ENCODE assay signal across 17 cellular contexts in genomic region chr19:37994823-37995130, GRCh38.
DNase-seq lines count a peak whose midpoint lies in the region; ATAC-seq and TF ChIP-seq lines count a peak whose summit lies in the region.
"Had no signal": no experiment of that assay in that cellular context is flagged by ENCODE, and none has a peak within 500 bp of the region (broad histone marks: within the 10 kb centered on the region; RNA-seq: fewer than 3 reads in every experiment).

No MANE protein-coding gene starts in this region.

- no peak overlapping the region for H2AFZ ChIP-seq in mesenchymal stem cell (ENCODE audit: low read depth, low read length)
- H2AFZ ChIP-seq: GM23248 had no signal

- peaks cover 49% of the 10 kb centered on the region for H3K4me1 Mint-ChIP-seq in HFFc6 (ENCODE audit: low read depth)
- peaks cover 59% of the 10 kb centered on the region for H3K4me1 Mint-ChIP-seq in stimulated activated memory B cell treated with anti-CD40 and anti-IgM and Interleukin-4, amounts not matched to agents 10 μg/mL and 1 μg/mL and 100 μg/mL, for 72 hours

- H3K4me2 ChIP-seq in mesenchymal stem cell (ENCODE audit: low read length, poor library complexity, severe bottlenecking) = no peak overlapping the region
- H3K4me2 ChIP-seq: A549 had no signal

- H3K9ac ChIP-seq in mesenchymal stem cell (ENCODE audit: low read length) = no peak overlapping the region
- H3K9ac ChIP-seq: GM23248 had no signal

- no peak overlapping the region for H2BK15ac ChIP-seq in mesenchymal stem cell (ENCODE audit: low read depth, poor library complexity, severe bottlenecking)

- peaks cover 49% of the 10 kb centered on the region for H3K4me1 ChIP-seq in RWPE2 (ENCODE audit: insufficient read depth, poor library complexity, severe bottlenecking)
- H3K4me1 ChIP-seq in mesenchymal stem cell (ENCODE audit: control insufficient read depth, insufficient read depth, low read depth, low read length) = peaks cover 40% of the 10 kb centered on the region

- H3K36me3 Mint-ChIP-seq in HFFc6 (ENCODE audit: low read depth) = peaks cover 16% of the 10 kb centered on the region
- peaks cover 30% of the 10 kb centered on the region for H3K36me3 Mint-ChIP-seq in stimulated activated memory B cell treated with anti-CD40 and anti-IgM and Interleukin-4, amounts not matched to agents 10 μg/mL and 1 μg/mL and 100 μg/mL, for 72 hours

- H2BK5ac ChIP-seq in mesenchymal stem cell (ENCODE audit: low read depth, low read length, poor library complexity, severe bottlenecking) = no peak overlapping the region

- H3K14ac ChIP-seq in mesenchymal stem cell (ENCODE audit: low read length in 2 of 2) = no peak overlapping the region

- peak overlapping the region; percentile 38 for H2AK5ac ChIP-seq in mesenchymal stem cell (ENCODE audit: low read length, severe bottlenecking)

- ATAC-seq in RWPE2 (ENCODE audit: low read depth) = no peak
- ATAC-seq in stimulated activated memory B cell treated with anti-CD40 and anti-IgM and Interleukin-4, amounts not matched to agents 10 μg/mL and 1 μg/mL and 100 μg/mL, for 72 hours = no peak
- ATAC-seq in HG02870 (IDR thresholded peaks at IDR 0.05; ENCODE audit: unreplicated experiment) = no peak
- no peak for ATAC-seq in GM19455 (IDR thresholded peaks at IDR 0.05; ENCODE audit: unreplicated experiment)
- ATAC-seq: A549; CD8-positive, alpha-beta T cell; K562 had no signal

- no peak overlapping the region for H3K23ac ChIP-seq in mesenchymal stem cell (ENCODE audit: low read length in 2 of 2)

- H3K27me3 ChIP-seq in RWPE2 (ENCODE audit: insufficient read depth, poor library complexity, severe bottlenecking) (no peaks in the 10 kb centered on the region), mesenchymal stem cell (ENCODE audit: control insufficient read depth in 1 of 2, insufficient read depth in 1 of 2, low read length in 2 of 2) (no peaks in the 10 kb centered on the region)

- no peak overlapping the region for H3K4ac ChIP-seq in mesenchymal stem cell (ENCODE audit: low read depth in 1 of 2, low read length in 2 of 2)

- no peak overlapping the region for H4K91ac ChIP-seq in mesenchymal stem cell (ENCODE audit: low read length)

- H3K9me3 ChIP-seq in RWPE2 (ENCODE audit: severe bottlenecking) = no peaks in the 10 kb centered on the region
- no peaks in the 10 kb centered on the region for H3K9me3 ChIP-seq in mesenchymal stem cell (ENCODE audit: control insufficient read depth, low read length)
- H3K9me3 ChIP-seq: A549 had no signal

- peaks cover 7% of the 10 kb centered on the region for H3K27me3 Mint-ChIP-seq in HFFc6 (ENCODE audit: insufficient read depth)
- no peaks in the 10 kb centered on the region for H3K27me3 Mint-ChIP-seq in stimulated activated memory B cell treated with anti-CD40 and anti-IgM and Interleukin-4, amounts not matched to agents 10 μg/mL and 1 μg/mL and 100 μg/mL, for 72 hours

- WGBS in mesenchymal stem cell = 93% methylated on average over 6 of the region's 8 CpGs

- H3K27ac Mint-ChIP-seq in HFFc6 = peak overlapping the region; percentile 70; the same call in 1 of the 2 replicates
- H3K27ac Mint-ChIP-seq in stimulated activated memory B cell treated with anti-CD40 and anti-IgM and Interleukin-4, amounts not matched to agents 10 μg/mL and 1 μg/mL and 100 μg/mL, for 72 hours = peak overlapping the region; percentile 63
- H3K27ac Mint-ChIP-seq: CD8-positive, alpha-beta T cell had no signal

- no peak overlapping the region for H2BK120ac ChIP-seq in mesenchymal stem cell (ENCODE audit: low read depth, low read length)

- H3K4me3 ChIP-seq in RWPE2 (ENCODE audit: severe bottlenecking) = no peak overlapping the region
- H3K4me3 ChIP-seq in mesenchymal stem cell (ENCODE audit: insufficient read depth in 1 of 2, low read depth in 1 of 2, low read length in 2 of 2) = no peak overlapping the region
- H3K4me3 ChIP-seq: A549, GM23248, K562 had no signal

- H2BK12ac ChIP-seq in mesenchymal stem cell (ENCODE audit: low read length in 2 of 2) = no peak overlapping the region

- no peak overlapping the region for H4K8ac ChIP-seq in mesenchymal stem cell (ENCODE audit: low read length)

- no peak overlapping the region for H3K4me3 Mint-ChIP-seq in HFFc6
- no peak overlapping the region for H3K4me3 Mint-ChIP-seq in stimulated activated memory B cell treated with anti-CD40 and anti-IgM and Interleukin-4, amounts not matched to agents 10 μg/mL and 1 μg/mL and 100 μg/mL, for 72 hours
- H3K4me3 Mint-ChIP-seq: CD14-positive monocyte; CD8-positive, alpha-beta T cell had no signal

- peaks cover 4% of the 10 kb centered on the region; the same call in 1 of the 2 replicates for H3K36me3 ChIP-seq in RWPE2 (ENCODE audit: low read depth)
- peaks cover 13 to 24% of the 10 kb centered on the region in 2 experiments for H3K36me3 ChIP-seq in mesenchymal stem cell (ENCODE audit: control insufficient read depth in 1 of 2, insufficient read depth in 2 of 2, low read depth in 1 of 2, low read length in 2 of 2)

- H3K79me1 ChIP-seq in mesenchymal stem cell (replicated peaks; ENCODE audit: low read length, poor library complexity, severe bottlenecking) = peaks cover 25% of the 10 kb centered on the region

- H3K27ac ChIP-seq in RWPE2 (ENCODE audit: poor library complexity, severe bottlenecking) = peak overlapping the region; percentile 99
- no peak overlapping the region for H3K27ac ChIP-seq in mesenchymal stem cell (ENCODE audit: low read length, poor library complexity, severe bottlenecking)
- H3K27ac ChIP-seq: GM23248, HL-60 had no signal

- no peak for DNase-seq in HFFc6
- DNase-seq in RWPE2 (ENCODE audit: low spot score) = no peak
- DNase-seq in mesenchymal stem cell = no peak
- DNase-seq in central memory CD4-positive, alpha-beta T cell = no peak
- DNase-seq in nucleus accumbens (lab: John Stamatoyannopoulos, UW) = no peak
- DNase-seq: CD8-positive, alpha-beta T cell; COR-L47; GF-D8; GM23248; H7 had no signal

- TF ChIP-seq CTCF in HFFc6 (IDR thresholded peaks at IDR 0.05) (no peak), RWPE2 (IDR thresholded peaks at IDR 0.05; ENCODE audit: poor library complexity, severe bottlenecking) (no peak)

- H3K18ac ChIP-seq in mesenchymal stem cell (ENCODE audit: low read depth in 1 of 2, low read length in 2 of 2) = peak overlapping the region in 1 of 2 experiments; percentile 1

- no peaks in the 10 kb centered on the region for H3K9me3 Mint-ChIP-seq in HFFc6
- H3K9me3 Mint-ChIP-seq in stimulated activated memory B cell treated with anti-CD40 and anti-IgM and Interleukin-4, amounts not matched to agents 10 μg/mL and 1 μg/mL and 100 μg/mL, for 72 hours = no peaks in the 10 kb centered on the region
- H3K9me3 Mint-ChIP-seq: CD8-positive, alpha-beta T cell had no signal
